13 cellular contexts compared by ENCODE assay signal in genomic region chr12:90281156-90281868, GRCh38.
"Had no signal": no experiment of that assay in that cellular context is flagged by ENCODE, and none has a peak within 500 bp of the region (broad histone marks: within the 10 kb centered on the region; RNA-seq: fewer than 3 reads in every experiment).

No MANE protein-coding gene starts in this region.

- H3K36me3 Mint-ChIP-seq: naive thymus-derived CD4-positive, alpha-beta T cell; type B pancreatic cell had no signal

- H3K27me3 ChIP-seq: ascending aorta, left lung, neutrophil, SJSA1, suprapubic skin had no signal

- H3K4me3 Mint-ChIP-seq: activated CD4-positive, alpha-beta T cell treated with anti-CD3 and anti-CD28 coated beads, Interleukin-2, amount 10 ng/mL, durations not matched to agents 7 days and 5 days; naive thymus-derived CD4-positive, alpha-beta T cell; type B pancreatic cell had no signal

- H2AFZ ChIP-seq: parathyroid adenoma had no signal

- H3K4me1 ChIP-seq: ascending aorta, left lung, parathyroid adenoma, SJSA1, suprapubic skin had no signal

- H3K9ac ChIP-seq: parathyroid adenoma had no signal

- ATAC-seq: left lung; mucosa of descending colon; naive thymus-derived CD4-positive, alpha-beta T cell had no signal

- H3K27ac Mint-ChIP-seq: activated CD4-positive, alpha-beta T cell treated with anti-CD3 and anti-CD28 coated beads, Interleukin-2, amount 10 ng/mL, durations not matched to agents 7 days and 5 days; naive thymus-derived CD4-positive, alpha-beta T cell; type B pancreatic cell had no signal

- H3K36me3 ChIP-seq: ascending aorta, left lung, neutrophil, SJSA1, suprapubic skin had no signal

- H3K79me2 ChIP-seq: parathyroid adenoma had no signal

- H3K4me3 ChIP-seq: ascending aorta, left lung, mucosa of descending colon, SJSA1, suprapubic skin had no signal

- H3K4me1 Mint-ChIP-seq: activated CD4-positive, alpha-beta T cell treated with anti-CD3 and anti-CD28 coated beads, Interleukin-2, amount 10 ng/mL, durations not matched to agents 7 days and 5 days had no signal

- H3K9me3 ChIP-seq: ascending aorta, neutrophil, SJSA1 had no signal

- H3K27me3 Mint-ChIP-seq: activated CD4-positive, alpha-beta T cell treated with anti-CD3 and anti-CD28 coated beads, Interleukin-2, amount 10 ng/mL, durations not matched to agents 7 days and 5 days; type B pancreatic cell had no signal

- H3K27ac ChIP-seq: ascending aorta, left lung, neutrophil, parathyroid adenoma, SJSA1, suprapubic skin had no signal

- DNase-seq: activated CD4-positive, alpha-beta T cell treated with anti-CD3 and anti-CD28 coated beads, Interleukin-2, amount 10 ng/mL, durations not matched to agents 7 days and 5 days; activated CD4-positive, CD25-positive, alpha-beta regulatory T cell; islet precursor cell; left lung; mucosa of descending colon; naive thymus-derived CD4-positive, alpha-beta T cell; stimulated activated CD4-positive, alpha-beta T cell treated with anti-CD3 and anti-CD28 coated beads, Interleukin-12 subunit alpha, Interleukin-12 subunit beta, amount 100 ng/mL, for 4 hours had no signal
